2 cellular contexts compared by ENCODE assay signal in genomic region chr3:94046533-94046932, GRCh38.
TF ChIP-seq lines count a peak whose summit lies in the region.

No MANE protein-coding gene starts in this region.

TF ChIP-seq in HepG2, 621 proteins besides CTCF, POLR2A, EP300 and RAD21:
- no peak for TF ChIP-seq ZBTB43 (CRISPR knock-in tag; conservative IDR thresholded peaks at IDR 0.05)
- TF ChIP-seq MAFF (IDR thresholded peaks at IDR 0.05; ENCODE audit: low read depth, low read length), result peak; percentile 74; the same call in 1 of the 2 replicates
- no peak for TF ChIP-seq HNF1B (CRISPR knock-in tag; IDR thresholded peaks at IDR 0.05)
- peak; percentile 75 to 81 for TF ChIP-seq MAFK (conservative IDR thresholded peaks at IDR 0.05 in 1 of 2, IDR thresholded peaks at IDR 0.05 in 1 of 2; ENCODE audit: low read length in 2 of 2)

TF ChIP-seq in K562, 482 proteins besides CTCF, POLR2A, EP300 and RAD21:
- TF ChIP-seq CBX8 (IDR thresholded peaks at IDR 0.05; ENCODE audit: borderline replicate concordance, extremely low read depth, low read depth, low read length, poor library complexity, severe bottlenecking) (no peak), CBX5 (IDR thresholded peaks at IDR 0.05; ENCODE audit: borderline replicate concordance, low read depth) (no peak), MAFF (IDR thresholded peaks at IDR 0.05; ENCODE audit: low read length) (peak; percentile 46), HDAC3 (IDR thresholded peaks at IDR 0.05; ENCODE audit: borderline replicate concordance, partially characterized antibody) (no peak), MAFK (IDR thresholded peaks at IDR 0.05; ENCODE audit: low read length) (peak; percentile 24; the same call in 1 of the 2 replicates), C11orf30 (IDR thresholded peaks at IDR 0.05; ENCODE audit: low read depth) (peak; percentile 37), CSDE1 (IDR thresholded peaks at IDR 0.05) (no peak), ZNF316 (IDR thresholded peaks at IDR 0.05) (peak; percentile 58; the same call in 1 of the 2 replicates), MAFG (tag; conservative IDR thresholded peaks at IDR 0.05) (0 out of 2 replicates have a peak, but pooled peaks have one; percentile 27), PHTF2 (CRISPR knock-in tag; IDR thresholded peaks at IDR 0.05) (no peak)
- TF ChIP-seq, protein P1, sequence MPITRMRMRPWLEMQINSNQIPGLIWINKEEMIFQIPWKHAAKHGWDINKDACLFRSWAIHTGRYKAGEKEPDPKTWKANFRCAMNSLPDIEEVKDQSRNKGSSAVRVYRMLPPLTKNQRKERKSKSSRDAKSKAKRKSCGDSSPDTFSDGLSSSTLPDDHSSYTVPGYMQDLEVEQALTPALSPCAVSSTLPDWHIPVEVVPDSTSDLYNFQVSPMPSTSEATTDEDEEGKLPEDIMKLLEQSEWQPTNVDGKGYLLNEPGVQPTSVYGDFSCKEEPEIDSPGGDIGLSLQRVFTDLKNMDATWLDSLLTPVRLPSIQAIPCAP (CRISPR knock-in tag; IDR thresholded peaks at IDR 0.05; ENCODE audit: borderline replicate concordance), result no peak
